Comparison of ENCODE assay signal across 25 cellular contexts in genomic region chr3:197021231-197021630, GRCh38. TPM values are rescaled to one million over a fixed set of nuclear protein-coding genes. Genes with fewer than 3 reads are reported as not detected.
DNase-seq lines count a peak whose midpoint lies in the region; ATAC-seq and TF ChIP-seq lines count a peak whose summit lies in the region.
"Had no signal": no experiment of that assay in that cellular context is flagged by ENCODE, and none has a peak within 500 bp of the region (broad histone marks: within the 10 kb centered on the region; RNA-seq: fewer than 3 reads in every experiment).

No MANE protein-coding gene starts in this region.

- H3K4me3 ChIP-seq in Peyer's patch: no peak overlapping the region
- no peak overlapping the region for H3K4me3 ChIP-seq in body of pancreas
- H3K4me3 ChIP-seq: esophagus muscularis mucosa, gastrocnemius medialis, spleen, upper lobe of left lung had no signal

- H3K36me3 ChIP-seq in Peyer's patch (no peaks in the 10 kb centered on the region), body of pancreas (replicated peaks in 1 of 2; ENCODE audit: insufficient read depth in 1 of 2, low read depth in 2 of 2) (no peaks in the 10 kb centered on the region)
- H3K36me3 ChIP-seq: esophagus muscularis mucosa, gastrocnemius medialis, spleen, upper lobe of left lung had no signal

- no peaks in the 10 kb centered on the region for H3K27me3 ChIP-seq in Peyer's patch
- no peaks in the 10 kb centered on the region for H3K27me3 ChIP-seq in body of pancreas
- H3K27me3 ChIP-seq: upper lobe of left lung had no signal

- no peak for ATAC-seq in left cardiac atrium
- no peak for ATAC-seq in sciatic nerve
- no peak for ATAC-seq in body of pancreas
- ATAC-seq: activated CD4-positive, alpha-beta T cell treated with anti-CD3 and anti-CD28 coated beads for 36 hours; gastrocnemius medialis; T-cell had no signal

- no peak for TF ChIP-seq POLR2A in Peyer's patch (IDR thresholded peaks at IDR 0.05)
- TF ChIP-seq POLR2A in body of pancreas (IDR thresholded peaks at IDR 0.05): no peak

- no peak for TF ChIP-seq CTCF in Peyer's patch (IDR thresholded peaks at IDR 0.05)
- TF ChIP-seq CTCF in body of pancreas (IDR thresholded peaks at IDR 0.05): no peak

- intact Hi-C loops in cardiac septum (cut with DNase I) (no loop called here), left cardiac atrium (cut with DNase I) (no loop called here), sciatic nerve (cut with DNase I) (no loop called here), body of pancreas (cut with DNase I) (no loop called here)

- DNase-seq in cardiac septum (ENCODE audit: low spot score) (peak; percentile 68), left cardiac atrium (no peak), Peyer's patch (peak in 2 of 3 donors; percentile 39 to 45), iPS-NIHi11 (ENCODE audit: low spot score) (peak; percentile 16), ureter (ENCODE audit: low spot score) (peak; percentile 39), sciatic nerve (ENCODE audit: low spot score) (no peak), body of pancreas (no peak), GM19240 (ENCODE audit: insufficient read length, low spot score) (no peak)
- DNase-seq: ACHN; activated CD4-positive, alpha-beta T cell treated with anti-CD3 and anti-CD28 coated beads for 36 hours; activated naive CD8-positive, alpha-beta T cell treated with anti-CD3 and anti-CD28 coated beads for 36 hours; effector memory CD4-positive, alpha-beta T cell; gastrocnemius medialis; NCI-H1092 treated with DMSO at 0.1 percent for 48 hours; NCI-H1930; NCI-H2227 treated with DMSO at 0.1 percent for 48 hours; NCI-H82; occipital lobe; OCI-M1; SIG-M5; stimulated activated CD4-positive, alpha-beta T cell treated with anti-CD3 and anti-CD28 coated beads, Interleukin-4, amount 100 ng/mL, for 4 hours had no signal

- no peaks in the 10 kb centered on the region for H3K9me3 ChIP-seq in Peyer's patch
- H3K9me3 ChIP-seq in body of pancreas: no peaks in the 10 kb centered on the region
- H3K9me3 ChIP-seq: esophagus muscularis mucosa, gastrocnemius medialis, spleen, upper lobe of left lung had no signal

- no peak overlapping the region for H3K27ac ChIP-seq in Peyer's patch
- H3K27ac ChIP-seq in body of pancreas: no peak overlapping the region
- H3K27ac ChIP-seq: esophagus muscularis mucosa, gastrocnemius medialis, spleen, upper lobe of left lung had no signal

- 54 to 60% methylated on average over 8 to 10 of the region's 10 CpGs for WGBS in body of pancreas, 2 donors

- H3K4me1 ChIP-seq in Peyer's patch (peaks cover 0 to 14% (median 5%) of the 10 kb centered on the region in 4 donors), body of pancreas (peaks cover 13% of the 10 kb centered on the region)
- H3K4me1 ChIP-seq: gastrocnemius medialis had no signal

RNA-seq across cellular contexts. Expression of gene MELTF, which starts 8.4 kb away (rescaled TPM):
- total RNA-seq in cardiac septum (10.8 TPM), left cardiac atrium (10 to 100 TPM in 1 of 2 donors, 1 to 10 TPM in 1; 7.7 to 10.1 TPM), Peyer's patch (100 to 1,000 TPM in 1 of 4 donors, 10 to 100 TPM in 3; 17.3 to 143 (median 50.7) TPM), ureter (3.4 TPM), sciatic nerve (5.3 TPM), body of pancreas (1 to 10 TPM; 4.9 to 6.6 TPM)

RNA-seq across cellular contexts. Expression of gene PIGZ, which starts 52.6 kb away (rescaled TPM):
- total RNA-seq in cardiac septum (5.9 TPM), left cardiac atrium (1 to 10 TPM; 4.5 to 4.7 TPM), Peyer's patch (100 to 1,000 TPM in 1 of 4 donors, 10 to 100 TPM in 2, 1 to 10 TPM in 1; 5.0 to 212 (median 44.5) TPM), ureter (16.3 TPM), sciatic nerve (5.4 TPM), body of pancreas (1 to 10 TPM; 1.0 to 1.3 TPM)

Comparison
In these comparisons a context has a peak if more than half of its experiments do, and no peak if none do; other contexts are left out.
1. DNase-seq: peak in cardiac septum (single experiment), Peyer's patch (2 of 3), iPS-NIHi11 (single experiment) and ureter (single experiment); none in left cardiac atrium (single experiment), sciatic nerve (single experiment), body of pancreas (0 of 4) and GM19240 (single experiment).